Comparison of ENCODE assay signal across 8 cellular contexts in genomic region chr7:107170051-107170661, GRCh38. TPM values are rescaled to one million over a fixed set of nuclear protein-coding genes. Genes with fewer than 3 reads are reported as not detected.
A peak's percentile ranks its signal among the peaks of the same experiment; 100 is the strongest.
DNase-seq lines count a peak whose midpoint lies in the region; ATAC-seq and TF ChIP-seq lines count a peak whose summit lies in the region.

No MANE protein-coding gene starts in this region.

- H3K4me3 ChIP-seq in NB4 (ENCODE audit: low read depth, low read length) = peak overlapping the region; percentile 85
- peak overlapping the region; percentile 87 for H3K4me3 ChIP-seq in endocrine pancreas (ENCODE audit: control insufficient read depth, insufficient read depth, low read length)
- peak overlapping the region; percentile 70 for H3K4me3 ChIP-seq in neural cell (ENCODE audit: low read length)

- peak overlapping the region; percentile 85 for H3K27ac ChIP-seq in neural cell (ENCODE audit: low read length)

- no peak for TF ChIP-seq CTCF in NB4 (IDR thresholded peaks at IDR 0.05; ENCODE audit: low read depth, low read length)
- TF ChIP-seq CTCF in neural cell (IDR thresholded peaks at IDR 0.05; ENCODE audit: poor library complexity, severe bottlenecking) = no peak

- no peaks in the 10 kb centered on the region for H3K36me3 ChIP-seq in endocrine pancreas (ENCODE audit: control insufficient read depth, insufficient read depth, low read length)
- no peaks in the 10 kb centered on the region for H3K36me3 ChIP-seq in neural cell (ENCODE audit: insufficient read depth, low read length)

- H2AFZ ChIP-seq in neural cell (ENCODE audit: low read depth, low read length) = peak overlapping the region; percentile 74

- TF ChIP-seq EP300 in neural cell (conservative IDR thresholded peaks at IDR 0.05; ENCODE audit: poor library complexity, severe bottlenecking) = no peak

- TF ChIP-seq RAD21 in neural cell (conservative IDR thresholded peaks at IDR 0.05) = no peak

- TF ChIP-seq POLR2A in NB4 (IDR thresholded peaks at IDR 0.05; ENCODE audit: extremely low read depth, insufficient read length) = no peak

- H3K9ac ChIP-seq in endocrine pancreas (ENCODE audit: control insufficient read depth, insufficient read depth, low read length) = peak overlapping the region; percentile 3
- H3K9ac ChIP-seq in neural cell (ENCODE audit: low read length) = peak overlapping the region; percentile 74

- H3K79me2 ChIP-seq in neural cell (replicated peaks; ENCODE audit: insufficient read depth, low read length) = peaks cover 41% of the 10 kb centered on the region

- DNase-seq in CD1c-positive myeloid dendritic cell (ENCODE audit: extremely low spot score) = peak; percentile 11
- DNase-seq in NB4 (ENCODE audit: low read depth) = no peak
- no peak for DNase-seq in foreskin melanocyte
- DNase-seq in NCI-H2196 (lab: John Stamatoyannopoulos, UW; ENCODE audit: unreplicated experiment) = no peak

- peak overlapping the region; percentile 89 for H3K4me2 ChIP-seq in neural cell (ENCODE audit: low read length)

- ATAC-seq in GM18870 (IDR thresholded peaks at IDR 0.05; ENCODE audit: unreplicated experiment) (no peak), HG02973 (IDR thresholded peaks at IDR 0.05; ENCODE audit: unreplicated experiment) (no peak)

- H4K20me1 ChIP-seq in neural cell (ENCODE audit: insufficient read depth) = no peaks in the 10 kb centered on the region

- H3F3A ChIP-seq in neural cell (ENCODE audit: insufficient read depth, low read length, poor library complexity, severe bottlenecking) = peaks cover 5% of the 10 kb centered on the region

- H3K27me3 ChIP-seq in endocrine pancreas (ENCODE audit: control insufficient read depth, insufficient read depth, low read length) (no peaks in the 10 kb centered on the region), neural cell (ENCODE audit: insufficient read depth, low read depth, low read length) (no peaks in the 10 kb centered on the region)

- no peaks in the 10 kb centered on the region for H3K9me2 ChIP-seq in neural cell (ENCODE audit: insufficient read depth, low read length)

- H3K9me3 ChIP-seq in endocrine pancreas (ENCODE audit: control insufficient read depth, low read length) = no peaks in the 10 kb centered on the region
- H3K9me3 ChIP-seq in neural cell (ENCODE audit: low read length) = no peaks in the 10 kb centered on the region

- peaks cover 20% of the 10 kb centered on the region for H3K4me1 ChIP-seq in endocrine pancreas (ENCODE audit: control insufficient read depth, insufficient read depth, low read length)

TF ChIP-seq in neural cell, 6 proteins besides CTCF, POLR2A, EP300 and RAD21:
- TF ChIP-seq REST (IDR thresholded peaks at IDR 0.05; ENCODE audit: borderline replicate concordance) (no peak), MXI1 (conservative IDR thresholded peaks at IDR 0.05; ENCODE audit: poor library complexity, severe bottlenecking) (no peak), EZH2 (IDR thresholded peaks at IDR 0.05; ENCODE audit: borderline replicate concordance, insufficient read depth, low read length, poor library complexity, severe bottlenecking) (no peak)
TF ChIP-seq in neural cell: peak in this region for 0.

RNA-seq across cellular contexts. Expression of gene HBP1, which starts 1.4 kb away (rescaled TPM):
- 30.7 and 37.7 TPM in 2 replicates for polyA plus RNA-seq in neural cell
- 46.3 and 50.0 TPM in 2 replicates for polyA minus RNA-seq in neural cell
